In genomic region chr13:94596575-94596971, GRCh38 we compare ENCODE assay signal across 8 cellular contexts. TPM values are rescaled to one million over a fixed set of nuclear protein-coding genes. Genes with fewer than 3 reads are reported as not detected.
A peak's percentile ranks its signal among the peaks of the same experiment; 100 is the strongest.
DNase-seq lines count a peak whose midpoint lies in the region; ATAC-seq and TF ChIP-seq lines count a peak whose summit lies in the region.

No MANE protein-coding gene starts in this region.

- H3K36me3 ChIP-seq in HAP-1 (replicated peaks): peaks cover 21% of the 10 kb centered on the region

- intact Hi-C loops in activated CD8-positive, alpha-beta T cell treated with anti-CD3 and anti-CD28 coated beads for 36 hours (cut with micrococcal nuclease): loop anchor here (5.0 kb wide), 1 partner anchor 49 kb away; no protein-coding TSS in a partner anchor

- H3K9me3 ChIP-seq in HAP-1: no peaks in the 10 kb centered on the region; the same call in 1 of the 2 replicates

- DNase-seq in HAP-1 (ENCODE audit: low spot score in 2 of 2) (peak in 1 of 2 experiments; percentile 27), mucosa of gallbladder (ENCODE audit: low spot score) (no peak)
- DNase-seq in activated CD8-positive, alpha-beta T cell treated with anti-CD3 and anti-CD28 coated beads for 36 hours: peak; percentile 14
- no peak for DNase-seq in stimulated activated effector memory CD8-positive, alpha-beta T cell treated with anti-CD3 and anti-CD28 coated beads, Interleukin-12 subunit alpha, Interleukin-12 subunit beta, amount 100 ng/mL, for 72 hours (ENCODE audit: low spot score in 2 of 2)

- ATAC-seq in activated CD8-positive, alpha-beta T cell treated with anti-CD3 and anti-CD28 coated beads for 36 hours: no peak
- ATAC-seq in stimulated activated effector memory CD8-positive, alpha-beta T cell treated with anti-CD3 and anti-CD28 coated beads, Interleukin-12 subunit alpha, Interleukin-12 subunit beta, amount 100 ng/mL, for 72 hours: no peak
- ATAC-seq in HG03159 (IDR thresholded peaks at IDR 0.05; ENCODE audit: unreplicated experiment) (no peak), HG03342 (IDR thresholded peaks at IDR 0.05; ENCODE audit: unreplicated experiment) (no peak), GM18867 (IDR thresholded peaks at IDR 0.05; ENCODE audit: unreplicated experiment) (no peak)

- H3K27me3 ChIP-seq in HAP-1 (ENCODE audit: low read depth): no peaks in the 10 kb centered on the region

- peaks cover 38% of the 10 kb centered on the region for H3K4me1 Mint-ChIP-seq in activated CD8-positive, alpha-beta T cell treated with anti-CD3 and anti-CD28 coated beads for 36 hours (ENCODE audit: low read depth)
- H3K4me1 Mint-ChIP-seq in stimulated activated effector memory CD8-positive, alpha-beta T cell treated with anti-CD3 and anti-CD28 coated beads, Interleukin-12 subunit alpha, Interleukin-12 subunit beta, amount 100 ng/mL, for 72 hours: peaks cover 30% of the 10 kb centered on the region

- H3K9me3 Mint-ChIP-seq in activated CD8-positive, alpha-beta T cell treated with anti-CD3 and anti-CD28 coated beads for 36 hours: peaks cover 3% of the 10 kb centered on the region
- peaks cover 4% of the 10 kb centered on the region for H3K9me3 Mint-ChIP-seq in stimulated activated effector memory CD8-positive, alpha-beta T cell treated with anti-CD3 and anti-CD28 coated beads, Interleukin-12 subunit alpha, Interleukin-12 subunit beta, amount 100 ng/mL, for 72 hours

- H3K27ac Mint-ChIP-seq in activated CD8-positive, alpha-beta T cell treated with anti-CD3 and anti-CD28 coated beads for 36 hours: peak overlapping the region; percentile 93
- H3K27ac Mint-ChIP-seq in stimulated activated effector memory CD8-positive, alpha-beta T cell treated with anti-CD3 and anti-CD28 coated beads, Interleukin-12 subunit alpha, Interleukin-12 subunit beta, amount 100 ng/mL, for 72 hours: peak overlapping the region; percentile 91

- CTCF ChIA-PET in activated CD8-positive, alpha-beta T cell treated with anti-CD3 and anti-CD28 coated beads for 36 hours (lab: Charles Lee): interaction anchor here (0.8 to 1.9 kb wide), 5 partner anchors 19 to 160 kb away, joined by 3 to 12 read pairs (median 4); no protein-coding TSS in a partner anchor

- H3K27me3 Mint-ChIP-seq in activated CD8-positive, alpha-beta T cell treated with anti-CD3 and anti-CD28 coated beads for 36 hours: no peaks in the 10 kb centered on the region

- no peak for TF ChIP-seq CTCF in activated CD8-positive, alpha-beta T cell treated with anti-CD3 and anti-CD28 coated beads for 36 hours (IDR thresholded peaks at IDR 0.05)

- peaks cover 26% of the 10 kb centered on the region for H3K36me3 Mint-ChIP-seq in activated CD8-positive, alpha-beta T cell treated with anti-CD3 and anti-CD28 coated beads for 36 hours (ENCODE audit: low read depth)
- H3K36me3 Mint-ChIP-seq in stimulated activated effector memory CD8-positive, alpha-beta T cell treated with anti-CD3 and anti-CD28 coated beads, Interleukin-12 subunit alpha, Interleukin-12 subunit beta, amount 100 ng/mL, for 72 hours: peaks cover 48% of the 10 kb centered on the region

- POLR2A ChIA-PET in activated CD8-positive, alpha-beta T cell treated with anti-CD3 and anti-CD28 coated beads for 36 hours (lab: Charles Lee): interaction anchor here (0.8 to 1.8 kb wide), 7 partner anchors 8 to 177 kb away, joined by 3 to 27 read pairs (median 3); no protein-coding TSS in a partner anchor

- H3K4me3 Mint-ChIP-seq in activated CD8-positive, alpha-beta T cell treated with anti-CD3 and anti-CD28 coated beads for 36 hours: peak overlapping the region; percentile 97
- peak overlapping the region; percentile 88 for H3K4me3 Mint-ChIP-seq in stimulated activated effector memory CD8-positive, alpha-beta T cell treated with anti-CD3 and anti-CD28 coated beads, Interleukin-12 subunit alpha, Interleukin-12 subunit beta, amount 100 ng/mL, for 72 hours

- peak overlapping the region; percentile 92 for H3K4me3 ChIP-seq in HAP-1
- peak overlapping the region; percentile 99 for H3K4me3 ChIP-seq in iPS-11a (ENCODE audit: low read depth, low read length)

- peaks cover 3% of the 10 kb centered on the region for H3K4me1 ChIP-seq in HAP-1

- in situ Hi-C loops in HAP-1 (cut with MboI; ENCODE audit: low sequenced_read_pairs): no loop called here

RNA-seq across cellular contexts. Expression of gene TGDS, which starts 0.6 kb away (rescaled TPM):
- 10 to 100 TPM; 24.0 to 27.0 TPM for total RNA-seq in activated CD8-positive, alpha-beta T cell treated with anti-CD3 and anti-CD28 coated beads for 36 hours
- 9.6 TPM for total RNA-seq in mucosa of gallbladder

RNA-seq across cellular contexts. Expression of gene GPR180, which starts 5.1 kb away (rescaled TPM):
- 1 to 10 TPM; 7.5 to 7.7 TPM for total RNA-seq in activated CD8-positive, alpha-beta T cell treated with anti-CD3 and anti-CD28 coated beads for 36 hours
- total RNA-seq in mucosa of gallbladder: 4.9 TPM
